ENCODE assay signal across 1 cellular context in genomic region chr6:32112436-32112980, GRCh38.
A peak's percentile ranks its signal among the peaks of the same experiment; 100 is the strongest.
TF ChIP-seq lines count a peak whose summit lies in the region.

No MANE protein-coding gene starts in this region.

TF ChIP-seq in K562, 482 proteins besides CTCF, POLR2A, EP300 and RAD21:
- TF ChIP-seq MBD2 (IDR thresholded peaks at IDR 0.05; ENCODE audit: borderline replicate concordance, low read depth) (no peak), RFX1 (IDR thresholded peaks at IDR 0.05) (no peak), SRSF7 (optimal IDR thresholded peaks at IDR 0.05; ENCODE audit: low read depth, low read length) (no peak), HBP1 (CRISPR knock-in tag; IDR thresholded peaks at IDR 0.05) (0 out of 2 replicates have a peak, but pooled peaks have one; percentile 37), PPARD (CRISPR knock-in tag; IDR thresholded peaks at IDR 0.05) (no peak), NFE2L1 (tag; IDR thresholded peaks at IDR 0.05; ENCODE audit: borderline replicate concordance, low read depth) (no peak), RFX7 (CRISPR knock-in tag; IDR thresholded peaks at IDR 0.05) (no peak), MEF2D (tag; conservative IDR thresholded peaks at IDR 0.05; ENCODE audit: low read depth) (no peak), PTBP1 (IDR thresholded peaks at IDR 0.05; ENCODE audit: low read depth, low read length) (no peak), FOXJ2 (tag; IDR thresholded peaks at IDR 0.05) (no peak), DDX20 (tag; IDR thresholded peaks at IDR 0.05; ENCODE audit: low read depth) (no peak), STAT5B (CRISPR knock-in tag; IDR thresholded peaks at IDR 0.05) (no peak), BRCA1 (IDR thresholded peaks at IDR 0.05) (no peak), BRCA1 (CRISPR knock-in tag; IDR thresholded peaks at IDR 0.05) (no peak), SMAD2 (IDR thresholded peaks at IDR 0.05; ENCODE audit: low read depth, low read length) (no peak), ASH1L (IDR thresholded peaks at IDR 0.05; ENCODE audit: borderline replicate concordance, low read depth, partially characterized antibody) (no peak), OTX1 (CRISPR knock-in tag; IDR thresholded peaks at IDR 0.05) (0 out of 2 replicates have a peak, but pooled peaks have one; percentile 53)
- TF ChIP-seq, protein P1, sequence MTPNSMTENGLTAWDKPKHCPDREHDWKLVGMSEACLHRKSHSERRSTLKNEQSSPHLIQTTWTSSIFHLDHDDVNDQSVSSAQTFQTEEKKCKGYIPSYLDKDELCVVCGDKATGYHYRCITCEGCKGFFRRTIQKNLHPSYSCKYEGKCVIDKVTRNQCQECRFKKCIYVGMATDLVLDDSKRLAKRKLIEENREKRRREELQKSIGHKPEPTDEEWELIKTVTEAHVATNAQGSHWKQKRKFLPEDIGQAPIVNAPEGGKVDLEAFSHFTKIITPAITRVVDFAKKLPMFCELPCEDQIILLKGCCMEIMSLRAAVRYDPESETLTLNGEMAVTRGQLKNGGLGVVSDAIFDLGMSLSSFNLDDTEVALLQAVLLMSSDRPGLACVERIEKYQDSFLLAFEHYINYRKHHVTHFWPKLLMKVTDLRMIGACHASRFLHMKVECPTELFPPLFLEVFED (CRISPR knock-in tag; conservative IDR thresholded peaks at IDR 0.05) = peak; percentile 64; the same call in 1 of the 2 replicates
- TF ChIP-seq, protein P2, sequence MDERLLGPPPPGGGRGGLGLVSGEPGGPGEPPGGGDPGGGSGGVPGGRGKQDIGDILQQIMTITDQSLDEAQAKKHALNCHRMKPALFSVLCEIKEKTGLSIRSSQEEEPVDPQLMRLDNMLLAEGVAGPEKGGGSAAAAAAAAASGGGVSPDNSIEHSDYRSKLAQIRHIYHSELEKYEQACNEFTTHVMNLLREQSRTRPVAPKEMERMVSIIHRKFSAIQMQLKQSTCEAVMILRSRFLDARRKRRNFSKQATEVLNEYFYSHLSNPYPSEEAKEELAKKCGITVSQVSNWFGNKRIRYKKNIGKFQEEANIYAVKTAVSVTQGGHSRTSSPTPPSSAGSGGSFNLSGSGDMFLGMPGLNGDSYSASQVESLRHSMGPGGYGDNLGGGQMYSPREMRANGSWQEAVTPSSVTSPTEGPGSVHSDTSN (CRISPR knock-in tag; IDR thresholded peaks at IDR 0.05; ENCODE audit: low read depth) = no peak
- TF ChIP-seq, protein P2 (tag; conservative IDR thresholded peaks at IDR 0.05; ENCODE audit: low read depth) = no peak
- TF ChIP-seq, protein P3, sequence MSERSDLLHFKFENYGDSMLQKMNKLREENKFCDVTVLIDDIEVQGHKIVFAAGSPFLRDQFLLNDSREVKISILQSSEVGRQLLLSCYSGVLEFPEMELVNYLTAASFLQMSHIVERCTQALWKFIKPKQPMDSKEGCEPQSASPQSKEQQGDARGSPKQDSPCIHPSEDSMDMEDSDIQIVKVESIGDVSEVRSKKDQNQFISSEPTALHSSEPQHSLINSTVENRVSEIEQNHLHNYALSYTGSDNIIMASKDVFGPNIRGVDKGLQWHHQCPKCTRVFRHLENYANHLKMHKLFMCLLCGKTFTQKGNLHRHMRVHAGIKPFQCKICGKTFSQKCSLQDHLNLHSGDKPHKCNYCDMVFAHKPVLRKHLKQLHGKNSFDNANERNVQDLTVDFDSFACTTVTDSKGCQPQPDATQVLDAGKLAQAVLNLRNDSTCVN (CRISPR knock-in tag; IDR thresholded peaks at IDR 0.05) = 0 out of 2 replicates have a peak, but pooled peaks have one; percentile 33
